In genomic region chr11:59833602-59834001, GRCh38 we compare ENCODE assay signal across 27 cellular contexts. TPM values are rescaled to one million over a fixed set of nuclear protein-coding genes. Genes with fewer than 3 reads are reported as not detected.
"Had no signal": no experiment of that assay in that cellular context is flagged by ENCODE, and none has a peak within 500 bp of the region (broad histone marks: within the 10 kb centered on the region; RNA-seq: fewer than 3 reads in every experiment).

No MANE protein-coding gene starts in this region.

- H3K36me3 Mint-ChIP-seq: activated naive CD4-positive, alpha-beta T cell treated with anti-CD3 and anti-CD28 coated beads, Interleukin-2, amount 10 ng/mL, durations not matched to agents 7 days and 5 days; activated naive CD8-positive, alpha-beta T cell treated with anti-CD3 and anti-CD28 coated beads for 36 hours had no signal

- H3K27ac Mint-ChIP-seq: activated CD4-positive, alpha-beta memory T cell treated with anti-CD3 and anti-CD28 coated beads, Interleukin-2, amount 10 ng/mL, durations not matched to agents 7 days and 5 days; activated CD4-positive, alpha-beta T cell treated with anti-CD3 and anti-CD28 coated beads for 36 hours; activated naive CD4-positive, alpha-beta T cell treated with anti-CD3 and anti-CD28 coated beads, Interleukin-2, amount 10 ng/mL, durations not matched to agents 7 days and 5 days; activated naive CD8-positive, alpha-beta T cell treated with anti-CD3 and anti-CD28 coated beads for 36 hours; activated T-cell treated with anti-CD3 and anti-CD28 coated beads, Interleukin-2, amount 50 U/mL, for 72 hours; activated T-helper 2 cell treated with anti-CD3 and anti-CD28 coated beads, Interferon-gamma antibody, Interleukin-2, Interleukin-4, amounts not matched to agents 10 μg/mL and 5 μg/mL and 100 μg/mL, durations not matched to agents 14 hours and 24 hours and 36 hours; T-helper 1 cell treated with Interleukin-12 subunit alpha and Interleukin-12 subunit beta and Interleukin-4 antibody, amounts not matched to agents 30 μg/mL and 1 μg/mL, for 36 hours had no signal

- H3K4me3 Mint-ChIP-seq: activated CD4-positive, alpha-beta memory T cell treated with anti-CD3 and anti-CD28 coated beads, Interleukin-2, amount 10 ng/mL, durations not matched to agents 7 days and 5 days; activated CD4-positive, alpha-beta T cell treated with anti-CD3 and anti-CD28 coated beads for 36 hours; activated naive CD4-positive, alpha-beta T cell treated with anti-CD3 and anti-CD28 coated beads, Interleukin-2, amount 10 ng/mL, durations not matched to agents 7 days and 5 days; activated naive CD8-positive, alpha-beta T cell treated with anti-CD3 and anti-CD28 coated beads for 36 hours; activated T-cell treated with anti-CD3 and anti-CD28 coated beads, Interleukin-2, amount 50 U/mL, for 72 hours; T-helper 1 cell treated with Interleukin-12 subunit alpha and Interleukin-12 subunit beta and Interleukin-4 antibody, amounts not matched to agents 30 μg/mL and 1 μg/mL, for 36 hours had no signal

- H3K27me3 Mint-ChIP-seq: activated CD4-positive, alpha-beta memory T cell treated with anti-CD3 and anti-CD28 coated beads, Interleukin-2, amount 10 ng/mL, durations not matched to agents 7 days and 5 days; activated CD4-positive, alpha-beta T cell treated with anti-CD3 and anti-CD28 coated beads for 36 hours had no signal

- H3K27ac ChIP-seq: PC-9, WERI-Rb-1 had no signal

- H3K4me3 ChIP-seq: PC-9 had no signal

- H3K4me1 Mint-ChIP-seq: activated CD4-positive, alpha-beta T cell treated with anti-CD3 and anti-CD28 coated beads for 36 hours; activated naive CD4-positive, alpha-beta T cell treated with anti-CD3 and anti-CD28 coated beads, Interleukin-2, amount 10 ng/mL, durations not matched to agents 7 days and 5 days had no signal

- H2AFZ ChIP-seq: PC-9 had no signal

- DNase-seq: activated CD4-positive, alpha-beta memory T cell treated with anti-CD3 and anti-CD28 coated beads, Interleukin-2, amount 10 ng/mL, durations not matched to agents 7 days and 5 days; activated CD4-positive, alpha-beta T cell treated with anti-CD3 and anti-CD28 coated beads for 36 hours; activated CD4-positive, alpha-beta T cell treated with anti-CD3 and anti-CD28 coated beads, Interleukin-2, amount 50 U/mL, for 1 hour; activated CD8-positive, alpha-beta memory T cell treated with anti-CD3 and anti-CD28 coated beads, Interleukin-2, amount 50 U/mL, for 4 hours; activated gamma-delta T cell treated with Interleukin-2 at 50 U/mL for 16 hours; activated naive CD4-positive, alpha-beta T cell treated with anti-CD3 and anti-CD28 coated beads, Interleukin-2, amount 10 ng/mL, durations not matched to agents 7 days and 5 days; activated naive CD8-positive, alpha-beta T cell treated with anti-CD3 and anti-CD28 coated beads for 36 hours; activated T-cell treated with anti-CD3 and anti-CD28 coated beads, Interleukin-2, amount 50 U/mL, for 72 hours; caudate nucleus; Karpas-422; NCI-H1105; NCI-H1436; NCI-H1694 treated with DMSO at 0.1 percent for 48 hours; NCI-H2029 treated with DMSO at 0.1 percent for 48 hours; NCI-H345; NCI-H510A; NCI-H526 treated with DMSO at 0.1 percent for 48 hours; NCI-H82; PC-9; SHP77 treated with DMSO at 0.1 percent for 48 hours; WERI-Rb-1 had no signal

- H3K4me2 ChIP-seq: PC-9 had no signal

- ATAC-seq: activated CD4-positive, alpha-beta T cell treated with anti-CD3 and anti-CD28 coated beads for 36 hours; activated T-cell treated with anti-CD3 and anti-CD28 coated beads, Interleukin-2, amount 50 U/mL, for 72 hours had no signal

- H3K9me3 Mint-ChIP-seq: activated CD4-positive, alpha-beta memory T cell treated with anti-CD3 and anti-CD28 coated beads, Interleukin-2, amount 10 ng/mL, durations not matched to agents 7 days and 5 days; activated naive CD4-positive, alpha-beta T cell treated with anti-CD3 and anti-CD28 coated beads, Interleukin-2, amount 10 ng/mL, durations not matched to agents 7 days and 5 days; activated naive CD8-positive, alpha-beta T cell treated with anti-CD3 and anti-CD28 coated beads for 36 hours; activated T-cell treated with anti-CD3 and anti-CD28 coated beads, Interleukin-2, amount 50 U/mL, for 72 hours; activated T-helper 2 cell treated with anti-CD3 and anti-CD28 coated beads, Interferon-gamma antibody, Interleukin-2, Interleukin-4, amounts not matched to agents 10 μg/mL and 5 μg/mL and 100 μg/mL, durations not matched to agents 14 hours and 24 hours and 36 hours; T-helper 1 cell treated with Interleukin-12 subunit alpha and Interleukin-12 subunit beta and Interleukin-4 antibody, amounts not matched to agents 30 μg/mL and 1 μg/mL, for 36 hours had no signal

RNA-seq across cellular contexts. Expression of gene CBLIF, which starts 11.7 kb away (rescaled TPM):
- total RNA-seq: activated CD4-positive, alpha-beta memory T cell treated with anti-CD3 and anti-CD28 coated beads, Interleukin-2, amount 10 ng/mL, durations not matched to agents 7 days and 5 days; activated CD4-positive, alpha-beta T cell treated with anti-CD3 and anti-CD28 coated beads for 36 hours; activated naive CD8-positive, alpha-beta T cell treated with anti-CD3 and anti-CD28 coated beads for 36 hours; activated T-cell treated with anti-CD3 and anti-CD28 coated beads, Interleukin-2, amount 50 U/mL, for 72 hours; activated T-helper 2 cell treated with anti-CD3 and anti-CD28 coated beads, Interferon-gamma antibody, Interleukin-2, Interleukin-4, amounts not matched to agents 10 μg/mL and 5 μg/mL and 100 μg/mL, durations not matched to agents 14 hours and 24 hours and 36 hours; cerebellum; M059J; PC-9 had no signal

RNA-seq across cellular contexts. Expression of gene TCN1, which starts 32.7 kb away (rescaled TPM):
- total RNA-seq: activated CD4-positive, alpha-beta memory T cell treated with anti-CD3 and anti-CD28 coated beads, Interleukin-2, amount 10 ng/mL, durations not matched to agents 7 days and 5 days; activated CD4-positive, alpha-beta T cell treated with anti-CD3 and anti-CD28 coated beads for 36 hours; activated naive CD8-positive, alpha-beta T cell treated with anti-CD3 and anti-CD28 coated beads for 36 hours; activated T-cell treated with anti-CD3 and anti-CD28 coated beads, Interleukin-2, amount 50 U/mL, for 72 hours; cerebellum had no signal

RNA-seq across cellular contexts. Expression of gene OOSP3, which starts 45.0 kb away (rescaled TPM):
- total RNA-seq: activated CD4-positive, alpha-beta memory T cell treated with anti-CD3 and anti-CD28 coated beads, Interleukin-2, amount 10 ng/mL, durations not matched to agents 7 days and 5 days; activated CD4-positive, alpha-beta T cell treated with anti-CD3 and anti-CD28 coated beads for 36 hours; activated naive CD8-positive, alpha-beta T cell treated with anti-CD3 and anti-CD28 coated beads for 36 hours; activated T-cell treated with anti-CD3 and anti-CD28 coated beads, Interleukin-2, amount 50 U/mL, for 72 hours; activated T-helper 2 cell treated with anti-CD3 and anti-CD28 coated beads, Interferon-gamma antibody, Interleukin-2, Interleukin-4, amounts not matched to agents 10 μg/mL and 5 μg/mL and 100 μg/mL, durations not matched to agents 14 hours and 24 hours and 36 hours; cerebellum; M059J; PC-9; SK-MEL-5 had no signal
- polyA plus RNA-seq: adipose tissue had no signal
